In genomic region chr17:74770498-74771318, GRCh38 we compare ENCODE assay signal across 1 cellular context.
TF ChIP-seq lines count a peak whose summit lies in the region.

No MANE protein-coding gene starts in this region.

TF ChIP-seq in K562, 482 proteins besides CTCF, POLR2A, EP300 and RAD21 (continued from another document and continues in another):
- TF ChIP-seq CEBPZ (IDR thresholded peaks at IDR 0.05; ENCODE audit: borderline replicate concordance, low read depth, low read length) (no peak), ZNF785 (CRISPR knock-in tag; IDR thresholded peaks at IDR 0.05) (no peak), PKNOX1 (IDR thresholded peaks at IDR 0.05) (no peak), ZNF717 (CRISPR knock-in tag; IDR thresholded peaks at IDR 0.05) (no peak), HES1 (IDR thresholded peaks at IDR 0.05; ENCODE audit: low read depth) (no peak), PATZ1 (CRISPR knock-in tag; IDR thresholded peaks at IDR 0.05; ENCODE audit: borderline replicate concordance) (no peak), ZNF79 (CRISPR knock-in tag; IDR thresholded peaks at IDR 0.05; ENCODE audit: low read depth) (no peak), POLR2AphosphoS2 (IDR thresholded peaks at IDR 0.05; ENCODE audit: low read length) (0 out of 2 replicates have a peak, but pooled peaks have one; percentile 63), MITF (IDR thresholded peaks at IDR 0.05) (no peak), BCOR (IDR thresholded peaks at IDR 0.05) (no peak), FUS (optimal IDR thresholded peaks at IDR 0.05; ENCODE audit: low read depth, low read length) (no peak), ARID2 (IDR thresholded peaks at IDR 0.05) (peak; percentile 23; the same call in 1 of the 2 replicates), CREB1 (IDR thresholded peaks at IDR 0.05) (no peak), CREB1 (CRISPR knock-in tag; IDR thresholded peaks at IDR 0.05) (no peak), THAP7 (CRISPR knock-in tag; IDR thresholded peaks at IDR 0.05) (no peak), TEAD2 (tag; IDR thresholded peaks at IDR 0.05) (no peak), GTF2B (IDR thresholded peaks at IDR 0.05; ENCODE audit: extremely low read depth, insufficient read length) (no peak), MYNN (IDR thresholded peaks at IDR 0.05) (peak; percentile 25; the same call in 1 of the 2 replicates), MYNN (CRISPR knock-in tag; IDR thresholded peaks at IDR 0.05) (no peak), GATAD2B (IDR thresholded peaks at IDR 0.05; ENCODE audit: borderline replicate concordance) (no peak), DDX20 (tag; IDR thresholded peaks at IDR 0.05; ENCODE audit: low read depth) (no peak), KAT7 (CRISPR knock-in tag; IDR thresholded peaks at IDR 0.05; ENCODE audit: borderline replicate concordance) (no peak), STAG1 (CRISPR knock-in tag; IDR thresholded peaks at IDR 0.05; ENCODE audit: borderline replicate concordance) (peak; percentile 77; the same call in 1 of the 2 replicates), DEAF1 (CRISPR knock-in tag; IDR thresholded peaks at IDR 0.05) (peak; percentile 68), FOXM1 (IDR thresholded peaks at IDR 0.05; ENCODE audit: low read depth) (no peak), FOXM1 (CRISPR knock-in tag; IDR thresholded peaks at IDR 0.05; ENCODE audit: low read depth) (no peak), ZNF77 (CRISPR knock-in tag; IDR thresholded peaks at IDR 0.05) (no peak), RBM25 (IDR thresholded peaks at IDR 0.05; ENCODE audit: low read depth, low read length, severe bottlenecking) (no peak), CREB3L1 (IDR thresholded peaks at IDR 0.05; ENCODE audit: borderline replicate concordance, low read depth) (no peak), ZBTB33 (CRISPR knock-in tag; IDR thresholded peaks at IDR 0.05) (no peak), TOE1 (IDR thresholded peaks at IDR 0.05; ENCODE audit: borderline replicate concordance) (no peak), TOE1 (CRISPR knock-in tag; IDR thresholded peaks at IDR 0.05; ENCODE audit: borderline replicate concordance, low read depth) (no peak), NR1H2 (CRISPR knock-in tag; IDR thresholded peaks at IDR 0.05) (no peak), ZKSCAN8 (CRISPR knock-in tag; IDR thresholded peaks at IDR 0.05) (no peak), GABPB1 (CRISPR knock-in tag; IDR thresholded peaks at IDR 0.05) (0 out of 2 replicates have a peak, but pooled peaks have one; percentile 25), NFE2L1 (tag; IDR thresholded peaks at IDR 0.05; ENCODE audit: borderline replicate concordance, low read depth) (no peak), CCNT2 (IDR thresholded peaks at IDR 0.05; ENCODE audit: borderline replicate concordance, extremely low read depth, insufficient read length, low read depth, low read length) (no peak), E2F8 (IDR thresholded peaks at IDR 0.05; ENCODE audit: low read depth, partially characterized antibody) (peak; percentile 5), POU5F1 (IDR thresholded peaks at IDR 0.05; ENCODE audit: borderline replicate concordance, low read depth, low read length, partially characterized antibody) (no peak), NFRKB (IDR thresholded peaks at IDR 0.05; ENCODE audit: low read depth) (no peak), SNIP1 (IDR thresholded peaks at IDR 0.05; ENCODE audit: low read depth) (no peak), CHD1 (IDR thresholded peaks at IDR 0.05; ENCODE audit: low read length) (no peak), SNRNP70 (optimal IDR thresholded peaks at IDR 0.05; ENCODE audit: low read depth, low read length) (no peak), BACH1 (tag; IDR thresholded peaks at IDR 0.05) (no peak)
